Comparison of ENCODE assay signal across 9 cellular contexts in genomic region chr5:170254056-170254455, GRCh38. TPM values are rescaled to one million over a fixed set of nuclear protein-coding genes. Genes with fewer than 3 reads are reported as not detected.
DNase-seq lines count a peak whose midpoint lies in the region; ATAC-seq and TF ChIP-seq lines count a peak whose summit lies in the region.
"Had no signal": no experiment of that assay in that cellular context is flagged by ENCODE, and none has a peak within 500 bp of the region (broad histone marks: within the 10 kb centered on the region; RNA-seq: fewer than 3 reads in every experiment).

No MANE protein-coding gene starts in this region.

- H3K4me3 Mint-ChIP-seq in T-helper 2 cell treated with Interferon-gamma antibody and Interleukin-4, amounts not matched to agents 5 μg/mL and 100 μg/mL, for 36 hours = peak overlapping the region; percentile 4
- H3K4me3 Mint-ChIP-seq: dendritic cell treated with granulocyte-macrophage colony-stimulating factor and Interleukin-4, amounts not matched to agents 40 ng/mL and 50 ng/mL, for 4 days had no signal

- H3K4me1 ChIP-seq in SK-N-SH (ENCODE audit: control insufficient read depth in 1 of 2, insufficient read depth in 2 of 2, low read depth in 1 of 2, low read length in 1 of 2) = peaks cover 0 to 10% of the 10 kb centered on the region in 2 experiments; a peak in 2 of 4 replicates
- H3K4me1 ChIP-seq in aorta (ENCODE audit: control insufficient read depth in 1 of 2, insufficient read depth in 2 of 2, low read length in 2 of 2) = no peaks in the 10 kb centered on the region

- H4K20me1 ChIP-seq in SK-N-SH (ENCODE audit: insufficient read depth) = no peaks in the 10 kb centered on the region

- H3K79me2 ChIP-seq in SK-N-SH (ENCODE audit: insufficient read depth) = no peaks in the 10 kb centered on the region

- ATAC-seq in GM18519 (IDR thresholded peaks at IDR 0.05; ENCODE audit: low FRiP score, unreplicated experiment) = peak; percentile 89
- peak; percentile 97 for ATAC-seq in HG02884 (IDR thresholded peaks at IDR 0.05; ENCODE audit: unreplicated experiment)
- ATAC-seq in aorta (ENCODE audit: low FRiP score) = no peak

- no peaks in the 10 kb centered on the region for H3K36me3 ChIP-seq in SK-N-SH (replicated peaks in 1 of 2; ENCODE audit: control insufficient read depth in 1 of 2, insufficient read depth in 2 of 2, low read length in 1 of 2)
- H3K36me3 ChIP-seq in aorta (ENCODE audit: control insufficient read depth in 1 of 2, insufficient read depth in 2 of 2, low read length in 1 of 2) = no peaks in the 10 kb centered on the region

- H3K27ac ChIP-seq in epithelial cell of prostate (peak overlapping the region; percentile 35), SK-N-SH (ENCODE audit: low read depth in 2 of 2, low read length in 1 of 2) (no peak overlapping the region), aorta (ENCODE audit: low read depth in 1 of 2, low read length in 2 of 2) (no peak overlapping the region)

- CTCF ChIA-PET in SK-N-SH (lab: Yijun Ruan, JAX) = interaction anchor here (0.9 kb wide), 1 partner anchor 12 kb away, joined by 3 read pairs; no protein-coding TSS in a partner anchor

- POLR2A ChIA-PET in SK-N-SH (lab: Yijun Ruan, JAX) = no interaction called here

- TF ChIP-seq EP300 in SK-N-SH (IDR thresholded peaks at IDR 0.05; ENCODE audit: borderline replicate concordance in 1 of 2, low read depth in 1 of 2, low read length in 1 of 2) = no peak

- H3K9me2 ChIP-seq in SK-N-SH = no peaks in the 10 kb centered on the region

- H3K9me3 Mint-ChIP-seq in T-helper 2 cell treated with Interferon-gamma antibody and Interleukin-4, amounts not matched to agents 5 μg/mL and 100 μg/mL, for 36 hours = no peaks in the 10 kb centered on the region
- H3K9me3 Mint-ChIP-seq: dendritic cell treated with granulocyte-macrophage colony-stimulating factor and Interleukin-4, amounts not matched to agents 40 ng/mL and 50 ng/mL, for 4 days had no signal

- H3K9me3 ChIP-seq in SK-N-SH (no peaks in the 10 kb centered on the region), aorta (ENCODE audit: control insufficient read depth, low read length) (no peaks in the 10 kb centered on the region)

- TF ChIP-seq RAD21 in SK-N-SH (IDR thresholded peaks at IDR 0.05; ENCODE audit: low read length) = no peak

- peak overlapping the region; percentile 64 for H3K27ac Mint-ChIP-seq in T-helper 2 cell treated with Interferon-gamma antibody and Interleukin-4, amounts not matched to agents 5 μg/mL and 100 μg/mL, for 36 hours
- H3K27ac Mint-ChIP-seq: dendritic cell treated with granulocyte-macrophage colony-stimulating factor and Interleukin-4, amounts not matched to agents 40 ng/mL and 50 ng/mL, for 4 days had no signal

- DNase-seq in T-helper 2 cell treated with Interferon-gamma antibody and Interleukin-4, amounts not matched to agents 5 μg/mL and 100 μg/mL, for 36 hours (ENCODE audit: low spot score) = peak; percentile 68
- DNase-seq in epithelial cell of prostate (ENCODE audit: low read depth, low spot score) (peak; percentile 97), NCI-H524 treated with DMSO at 0.1 percent for 48 hours (lab: John Stamatoyannopoulos, UW) (no peak), SHP77 (lab: John Stamatoyannopoulos, UW) (no peak), SK-N-SH (no peak), aorta (no peak)

- no peak overlapping the region for H3K4me2 ChIP-seq in SK-N-SH

- no peak overlapping the region for H3K4me3 ChIP-seq in SK-N-SH (ENCODE audit: low read depth in 2 of 2, low read length in 1 of 2)
- no peak overlapping the region for H3K4me3 ChIP-seq in aorta (ENCODE audit: low read length in 2 of 2)

- H3K36me3 Mint-ChIP-seq in T-helper 2 cell treated with Interferon-gamma antibody and Interleukin-4, amounts not matched to agents 5 μg/mL and 100 μg/mL, for 36 hours (ENCODE audit: low read depth) = peaks cover 92% of the 10 kb centered on the region

- no peaks in the 10 kb centered on the region for H3K27me3 Mint-ChIP-seq in T-helper 2 cell treated with Interferon-gamma antibody and Interleukin-4, amounts not matched to agents 5 μg/mL and 100 μg/mL, for 36 hours (ENCODE audit: low read depth)
- H3K27me3 Mint-ChIP-seq: dendritic cell treated with granulocyte-macrophage colony-stimulating factor and Interleukin-4, amounts not matched to agents 40 ng/mL and 50 ng/mL, for 4 days had no signal

- intact Hi-C loops in aorta (cut with DNase I) = no loop called here

- H3F3A ChIP-seq in SK-N-SH (replicated peaks; ENCODE audit: insufficient read depth) = no peaks in the 10 kb centered on the region

- WGBS in SK-N-SH (ENCODE audit: low lambda C conversion rate) = 59% methylated on average over 8 of the region's 8 CpGs
- 78 to 80% methylated on average over 8 of the region's 8 CpGs for WGBS in aorta, 2 donors

- H3K4me1 Mint-ChIP-seq in T-helper 2 cell treated with Interferon-gamma antibody and Interleukin-4, amounts not matched to agents 5 μg/mL and 100 μg/mL, for 36 hours (ENCODE audit: low read depth) = peaks cover 54% of the 10 kb centered on the region

- H2AFZ ChIP-seq in SK-N-SH (ENCODE audit: low read depth) = no peak overlapping the region

- H3K27me3 ChIP-seq in SK-N-SH (ENCODE audit: insufficient read depth) (peaks cover 10% of the 10 kb centered on the region; the same call in 1 of the 2 replicates), aorta (ENCODE audit: control insufficient read depth in 1 of 2, insufficient read depth in 2 of 2, low read length in 1 of 2) (peaks cover 0 to 2% of the 10 kb centered on the region in 2 donors)

- TF ChIP-seq CTCF in SK-N-SH (IDR thresholded peaks at IDR 0.05) = no peak

- H3K9ac ChIP-seq in SK-N-SH = no peak overlapping the region

TF ChIP-seq in SK-N-SH, 30 proteins besides CTCF, POLR2A, EP300 and RAD21:
- no peak for TF ChIP-seq PBX3 (IDR thresholded peaks at IDR 0.05)
- no peak for TF ChIP-seq RFX5 (IDR thresholded peaks at IDR 0.05; ENCODE audit: low read length)
- no peak for TF ChIP-seq SMC3 (IDR thresholded peaks at IDR 0.05; ENCODE audit: low read depth, low read length)
TF ChIP-seq in SK-N-SH: peak in this region for 0.

RNA-seq across cellular contexts. Expression of gene C5orf58, which starts 21.3 kb away (rescaled TPM):
- polyA plus RNA-seq in SK-N-SH (2012; rRNA removed) (not detected in 2 replicates), aorta (not detected)
- not detected in 2 replicates for polyA plus RNA-seq in SK-N-SH (2012; cell fraction: cytosol; rRNA removed)
- polyA plus RNA-seq in SK-N-SH (2012; cell fraction: nucleus; rRNA removed) = not detected in 2 replicates
- total RNA-seq in aorta = not detected

RNA-seq across cellular contexts. Expression of gene LCP2, which starts 43.5 kb away (rescaled TPM):
- polyA plus RNA-seq in SK-N-SH (2012; rRNA removed) = not detected in 2 replicates
- not detected in 2 replicates for polyA plus RNA-seq in SK-N-SH (2012; cell fraction: cytosol; rRNA removed)
- not detected in 2 replicates for polyA plus RNA-seq in SK-N-SH (2012; cell fraction: nucleus; rRNA removed)
- total RNA-seq in aorta = 10 to 100 TPM; 25.7 to 58.8 TPM
- 10 to 100 TPM in 1 of 2 donors, 1 to 10 TPM in 1; 2.1 to 16.9 TPM for polyA plus RNA-seq in aorta

Comparison
In these comparisons a context has a peak if more than half of its experiments do, and no peak if none do; other contexts are left out.
1. DNase-seq: peak in T-helper 2 cell treated with Interferon-gamma antibody and Interleukin-4, amounts not matched to agents 5 μg/mL and 100 μg/mL, for 36 hours (single experiment) and epithelial cell of prostate (single experiment); none in NCI-H524 treated with DMSO at 0.1 percent for 48 hours (single experiment), SHP77 (0 of 2), SK-N-SH (single experiment) and aorta (0 of 2).